ENCODE assay signal across 8 cellular contexts in the genomic region with DNA sequence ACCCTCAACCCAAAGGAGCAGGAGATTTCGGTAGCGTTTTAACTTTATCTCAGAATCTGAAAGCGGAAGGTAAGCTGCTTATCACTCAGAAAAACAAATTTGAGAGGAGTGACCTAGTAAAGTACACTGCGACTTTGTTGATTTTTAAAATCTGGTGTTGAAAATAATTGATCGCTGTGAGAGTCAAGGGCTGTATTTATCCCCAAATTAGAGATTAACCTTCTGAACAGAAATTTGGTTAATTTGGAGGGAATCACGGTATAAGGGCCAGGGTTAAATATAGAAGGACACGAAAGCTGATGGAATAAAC. TPM values are rescaled to one million over a fixed set of nuclear protein-coding genes. Genes with fewer than 3 reads are reported as not detected.
DNase-seq lines count a peak whose midpoint lies in the region; ATAC-seq and TF ChIP-seq lines count a peak whose summit lies in the region.

No MANE protein-coding gene starts in this region.

- DNase-seq in heart left ventricle (no peak), Right ventricle myocardium inferior (ENCODE audit: missing footprints) (no peak), caudate nucleus (lab: John Stamatoyannopoulos, UW) (no peak), upper lobe of right lung (no peak), mucosa of descending colon (no peak), NCI-H1930 (lab: John Stamatoyannopoulos, UW) (no peak)

- intact Hi-C loops in heart left ventricle (cut with DNase I) (no loop called here), Right ventricle myocardium inferior (cut with DNase I) (no loop called here), upper lobe of right lung (cut with DNase I) (no loop called here), mucosa of descending colon (cut with DNase I, micrococcal nuclease) (no loop called here)

- peaks cover 0 to 67% (median 0%) of the 10 kb centered on the region in 9 donors for H3K27me3 ChIP-seq in heart left ventricle
- H3K27me3 ChIP-seq in mononuclear cell (ENCODE audit: insufficient read depth, low read length), result peaks cover 27% of the 10 kb centered on the region
- no peaks in the 10 kb centered on the region for H3K27me3 ChIP-seq in upper lobe of right lung

- 8 to 22% (median 16%) methylated on average over 7 of the region's 7 CpGs for WGBS in heart left ventricle, 4 donors

- TF ChIP-seq POLR2A in heart left ventricle (IDR thresholded peaks at IDR 0.05), result no peak

- ATAC-seq in heart left ventricle (no peak), Right ventricle myocardium inferior (no peak), upper lobe of right lung (no peak), mucosa of descending colon (no peak), HG02623 (IDR thresholded peaks at IDR 0.05; ENCODE audit: unreplicated experiment) (no peak)

- H3K4me3 ChIP-seq in heart left ventricle (peak overlapping the region in 11 of 12 donors; percentile 16 to 61 (median 45)), mononuclear cell (ENCODE audit: low read length) (peak overlapping the region; percentile 35), upper lobe of right lung (peak overlapping the region; percentile 45), mucosa of descending colon (no peak overlapping the region)

- H3K9me3 ChIP-seq in heart left ventricle (no peaks in the 10 kb centered on the region), mononuclear cell (ENCODE audit: low read depth, low read length) (no peaks in the 10 kb centered on the region), upper lobe of right lung (no peaks in the 10 kb centered on the region), mucosa of descending colon (no peaks in the 10 kb centered on the region)

- peaks cover 0 to 21% (median 5%) of the 10 kb centered on the region in 12 donors for H3K4me1 ChIP-seq in heart left ventricle
- peaks cover 13% of the 10 kb centered on the region for H3K4me1 ChIP-seq in mononuclear cell (ENCODE audit: insufficient read depth, low read length)
- peaks cover 7% of the 10 kb centered on the region for H3K4me1 ChIP-seq in upper lobe of right lung
- H3K4me1 ChIP-seq in mucosa of descending colon (ENCODE audit: low read depth), result no peaks in the 10 kb centered on the region

- no peak for TF ChIP-seq CTCF in heart left ventricle (IDR thresholded peaks at IDR 0.05)
- TF ChIP-seq CTCF in upper lobe of right lung (IDR thresholded peaks at IDR 0.05), result no peak
- no peak for TF ChIP-seq CTCF in mucosa of descending colon (IDR thresholded peaks at IDR 0.05)

- H3K36me3 ChIP-seq in heart left ventricle (no peaks in the 10 kb centered on the region), upper lobe of right lung (no peaks in the 10 kb centered on the region), mucosa of descending colon (ENCODE audit: low read depth) (no peaks in the 10 kb centered on the region)

- peak overlapping the region; percentile 53 to 85 (median 68) for H3K27ac ChIP-seq in heart left ventricle
- H3K27ac ChIP-seq in caudate nucleus (ENCODE audit: low read depth, low read length), result peak overlapping the region; percentile 75
- H3K27ac ChIP-seq in upper lobe of right lung, result peak overlapping the region; percentile 74

RNA-seq across cellular contexts. Expression of gene CLCN4, which starts 0.2 kb away (rescaled TPM):
- total RNA-seq in heart left ventricle, result 10 to 100 TPM; 20.3 to 39.0 (median 29.8) TPM
- polyA plus RNA-seq in heart left ventricle, result 1 to 10 TPM; 6.4 to 8.2 TPM
- total RNA-seq in Right ventricle myocardium inferior, result 26.7 TPM
- 0.84 TPM for total RNA-seq in mononuclear cell
- total RNA-seq in upper lobe of right lung, result 9.8 TPM
- total RNA-seq in mucosa of descending colon, result 1 to 10 TPM in 2 of 3 donors, under 1 TPM in 1; 0.26 to 1.8 (median 1.7) TPM
